ENCODE assay signal across 10 cellular contexts in the genomic region with DNA sequence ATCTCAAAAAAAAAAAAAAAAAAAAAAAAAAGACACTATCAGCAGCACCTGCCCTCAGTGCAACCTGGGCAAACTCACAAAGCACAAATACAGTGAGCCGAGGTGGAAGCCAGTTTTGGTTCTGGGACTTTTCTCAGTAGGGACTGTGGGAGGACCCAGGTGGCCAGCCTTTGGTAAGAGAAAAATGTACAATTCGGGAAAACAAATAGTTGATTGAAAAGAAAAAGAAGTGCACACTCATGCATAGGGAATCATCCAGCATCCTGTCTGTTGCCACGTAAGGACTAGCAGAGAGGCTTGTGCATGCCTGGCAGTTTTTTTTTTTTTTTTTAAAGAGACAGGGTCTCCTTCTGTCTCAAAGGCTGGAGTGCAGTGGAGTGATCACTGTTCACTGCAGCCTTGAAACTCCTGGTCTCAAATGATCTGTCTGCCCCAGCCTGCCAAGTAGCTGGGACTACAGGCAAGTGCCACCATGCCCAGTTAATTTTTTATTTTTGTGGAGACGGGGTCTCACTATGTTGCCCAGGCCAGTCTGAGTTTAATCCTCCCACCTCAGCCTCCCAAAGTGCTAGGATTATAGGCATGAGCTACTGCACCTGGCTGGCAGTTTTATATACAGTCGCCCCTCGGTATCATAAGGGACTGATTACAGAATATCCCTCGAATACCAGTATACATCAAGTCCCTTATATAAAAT. TPM values are rescaled to one million over a fixed set of nuclear protein-coding genes. Genes with fewer than 3 reads are reported as not detected.
DNase-seq lines count a peak whose midpoint lies in the region; ATAC-seq and TF ChIP-seq lines count a peak whose summit lies in the region.
"Had no signal": no experiment of that assay in that cellular context is flagged by ENCODE, and none has a peak within 500 bp of the region (broad histone marks: within the 10 kb centered on the region; RNA-seq: fewer than 3 reads in every experiment).

No MANE protein-coding gene starts in this region.

- H3K4me1 Mint-ChIP-seq in WTC11: peaks cover 83% of the 10 kb centered on the region
- peaks cover 5% of the 10 kb centered on the region for H3K4me1 Mint-ChIP-seq in mesothelial cell of epicardium
- peaks cover 19% of the 10 kb centered on the region for H3K4me1 Mint-ChIP-seq in activated naive CD4-positive, alpha-beta T cell treated with anti-CD3 and anti-CD28 coated beads, Interleukin-2, amount 10 ng/mL, durations not matched to agents 7 days and 5 days

- H3K27ac Mint-ChIP-seq in WTC11: peak overlapping the region; percentile 95
- H3K27ac Mint-ChIP-seq in mesothelial cell of epicardium: no peak overlapping the region
- no peak overlapping the region for H3K27ac Mint-ChIP-seq in activated naive CD4-positive, alpha-beta T cell treated with anti-CD3 and anti-CD28 coated beads, Interleukin-2, amount 10 ng/mL, durations not matched to agents 7 days and 5 days

- H3K9me3 Mint-ChIP-seq in WTC11 (no peaks in the 10 kb centered on the region), mesothelial cell of epicardium (no peaks in the 10 kb centered on the region)
- no peaks in the 10 kb centered on the region for H3K9me3 Mint-ChIP-seq in activated naive CD4-positive, alpha-beta T cell treated with anti-CD3 and anti-CD28 coated beads, Interleukin-2, amount 10 ng/mL, durations not matched to agents 7 days and 5 days

- POLR2A ChIA-PET in AG04449 (lab: Yijun Ruan, JAX): no interaction called here
- POLR2A ChIA-PET in HEK293T (lab: Yijun Ruan, JAX): no interaction called here
- POLR2A ChIA-PET in WTC11 (lab: Charles Lee): no interaction called here

- H3K36me3 Mint-ChIP-seq in WTC11: no peaks in the 10 kb centered on the region
- no peaks in the 10 kb centered on the region for H3K36me3 Mint-ChIP-seq in mesothelial cell of epicardium
- peaks cover 2% of the 10 kb centered on the region for H3K36me3 Mint-ChIP-seq in activated naive CD4-positive, alpha-beta T cell treated with anti-CD3 and anti-CD28 coated beads, Interleukin-2, amount 10 ng/mL, durations not matched to agents 7 days and 5 days

- DNase-seq in AG04449 (ENCODE audit: low read depth, low spot score) (peak; percentile 62), HEK293T (ENCODE audit: extremely low spot score) (no peak), WTC11 (ENCODE audit: low spot score) (no peak), islet precursor cell (peak; percentile 66), mesothelial cell of epicardium (ENCODE audit: low spot score in 2 of 2, unreplicated experiment in 2 of 2) (no peak)
- DNase-seq in activated naive CD4-positive, alpha-beta T cell treated with anti-CD3 and anti-CD28 coated beads, Interleukin-2, amount 10 ng/mL, durations not matched to agents 7 days and 5 days: no peak
- DNase-seq: kidney, SHP77 treated with DMSO at 0.1 percent for 48 hours had no signal

- H3K4me3 Mint-ChIP-seq in WTC11 (no peak overlapping the region), mesothelial cell of epicardium (no peak overlapping the region)
- no peak overlapping the region for H3K4me3 Mint-ChIP-seq in activated naive CD4-positive, alpha-beta T cell treated with anti-CD3 and anti-CD28 coated beads, Interleukin-2, amount 10 ng/mL, durations not matched to agents 7 days and 5 days

- no peak overlapping the region; the same call in 1 of the 2 replicates for H3K4me3 ChIP-seq in AG04449 (ENCODE audit: low read depth, low read length)

- CTCF ChIA-PET in AG04449 (lab: Yijun Ruan, JAX) (interaction anchor here (0.7 to 0.8 kb wide), 2 partner anchors 112 to 647 kb away, joined by 3 to 4 read pairs; no protein-coding TSS in a partner anchor), HEK293T (lab: Yijun Ruan, JAX) (no interaction called here), WTC11 (lab: Charles Lee) (interaction anchor here (0.9 kb wide), 1 partner anchor 9 kb away, joined by 3 read pairs; no protein-coding TSS in a partner anchor)
- CTCF ChIA-PET in activated naive CD4-positive, alpha-beta T cell treated with anti-CD3 and anti-CD28 coated beads, Interleukin-2, amount 10 ng/mL, durations not matched to agents 7 days and 5 days (lab: Charles Lee): interaction anchor here (0.8 kb wide), 1 partner anchor 97 kb away, joined by 3 read pairs; no protein-coding TSS in a partner anchor

- TF ChIP-seq CTCF in AG04449 (IDR thresholded peaks at IDR 0.05; ENCODE audit: insufficient read depth, low read length, missing control alignments): no peak
- no peak for TF ChIP-seq CTCF in WTC11 (IDR thresholded peaks at IDR 0.05)
- TF ChIP-seq CTCF in mesothelial cell of epicardium (IDR thresholded peaks at IDR 0.05; ENCODE audit: unreplicated experiment): no peak

- ATAC-seq in WTC11 (no peak), GM21381 (IDR thresholded peaks at IDR 0.05; ENCODE audit: unreplicated experiment) (no peak), HG03354 (IDR thresholded peaks at IDR 0.05; ENCODE audit: poor library complexity, severe bottlenecking, unreplicated experiment) (no peak)

- no peaks in the 10 kb centered on the region for H3K27me3 Mint-ChIP-seq in WTC11 (ENCODE audit: low read depth)
- no peaks in the 10 kb centered on the region for H3K27me3 Mint-ChIP-seq in mesothelial cell of epicardium (ENCODE audit: low read depth)
- H3K27me3 Mint-ChIP-seq in activated naive CD4-positive, alpha-beta T cell treated with anti-CD3 and anti-CD28 coated beads, Interleukin-2, amount 10 ng/mL, durations not matched to agents 7 days and 5 days: no peaks in the 10 kb centered on the region

TF ChIP-seq in HEK293T, 16 proteins besides CTCF, POLR2A, EP300 and RAD21:
- peak; percentile 88 for TF ChIP-seq ZNF384 (IDR thresholded peaks at IDR 0.05)
- TF ChIP-seq L3MBTL2 (conservative IDR thresholded peaks at IDR 0.05): no peak
- TF ChIP-seq FOXA1 (IDR thresholded peaks at IDR 0.05): no peak
TF ChIP-seq in HEK293T: peak in this region for 1.

TF ChIP-seq in WTC11, 78 proteins besides CTCF, POLR2A, EP300 and RAD21:
- TF ChIP-seq ZNF121 (CRISPR knock-in tag; IDR thresholded peaks at IDR 0.05) (peak; percentile 95), IRF2 (CRISPR knock-in tag; IDR thresholded peaks at IDR 0.05; ENCODE audit: borderline replicate concordance, low read depth) (no peak)

RNA-seq across cellular contexts. Expression of a gene that starts 36.7 kb away (rescaled TPM):
- total RNA-seq in WTC11 (2021): 57.6 to 84.2 TPM (median 75.0 TPM) in 3 replicates
- 17.2 to 19.4 TPM (median 18.5 TPM) in 3 replicates for total RNA-seq in mesothelial cell of epicardium

RNA-seq across cellular contexts. Expression of a gene that starts 40.9 kb away (rescaled TPM):
- 24.6 to 26.9 TPM (median 25.7 TPM) in 3 replicates for total RNA-seq in WTC11 (2021)
- total RNA-seq in mesothelial cell of epicardium: 36.4 to 39.3 TPM (median 37.9 TPM) in 3 replicates

Comparison
In these comparisons a context has a peak if more than half of its experiments do, and no peak if none do; other contexts are left out.
1. DNase-seq: peak in AG04449 (single experiment) and islet precursor cell (single experiment); none in HEK293T (single experiment), WTC11 (single experiment), mesothelial cell of epicardium (0 of 2) and activated naive CD4-positive, alpha-beta T cell treated with anti-CD3 and anti-CD28 coated beads, Interleukin-2, amount 10 ng/mL, durations not matched to agents 7 days and 5 days (single experiment).